1 cellular context compared by ENCODE assay signal in the genomic region with DNA sequence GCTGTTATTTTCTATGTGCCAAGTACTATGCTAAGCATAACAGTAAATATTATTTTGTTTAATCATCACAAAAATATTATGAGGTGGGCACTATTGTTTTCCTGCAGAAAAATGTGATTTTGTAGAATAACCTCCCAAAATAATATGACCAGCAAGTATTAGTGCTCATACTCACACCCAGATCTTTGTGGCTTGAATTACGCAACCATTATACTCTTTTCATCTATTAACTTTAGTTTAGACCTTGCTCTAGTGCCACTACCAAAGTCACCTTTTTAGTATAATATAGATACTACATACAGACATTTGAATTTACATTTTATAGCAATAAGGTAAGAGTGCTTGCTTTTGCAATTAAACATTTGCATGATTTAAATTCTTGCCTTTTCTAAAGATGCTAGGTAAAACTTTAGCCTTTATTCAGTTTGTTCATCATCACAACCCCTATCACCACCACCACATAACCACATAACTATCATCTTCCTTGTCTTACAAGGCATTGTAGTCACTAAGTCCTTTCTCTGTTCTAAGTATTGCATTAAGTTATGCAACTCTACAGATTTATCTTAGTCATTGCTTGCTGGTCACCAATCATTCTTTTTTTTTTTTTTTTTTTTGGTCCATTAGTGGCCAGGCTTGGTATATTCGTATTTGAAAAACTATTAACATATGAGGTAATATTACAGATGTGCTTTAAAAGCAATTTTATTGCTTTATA.
TF ChIP-seq lines count a peak whose summit lies in the region.

No MANE protein-coding gene starts in this region.

TF ChIP-seq in K562, 482 proteins besides CTCF, POLR2A, EP300 and RAD21 (continued from another document):
- TF ChIP-seq, protein P1, sequence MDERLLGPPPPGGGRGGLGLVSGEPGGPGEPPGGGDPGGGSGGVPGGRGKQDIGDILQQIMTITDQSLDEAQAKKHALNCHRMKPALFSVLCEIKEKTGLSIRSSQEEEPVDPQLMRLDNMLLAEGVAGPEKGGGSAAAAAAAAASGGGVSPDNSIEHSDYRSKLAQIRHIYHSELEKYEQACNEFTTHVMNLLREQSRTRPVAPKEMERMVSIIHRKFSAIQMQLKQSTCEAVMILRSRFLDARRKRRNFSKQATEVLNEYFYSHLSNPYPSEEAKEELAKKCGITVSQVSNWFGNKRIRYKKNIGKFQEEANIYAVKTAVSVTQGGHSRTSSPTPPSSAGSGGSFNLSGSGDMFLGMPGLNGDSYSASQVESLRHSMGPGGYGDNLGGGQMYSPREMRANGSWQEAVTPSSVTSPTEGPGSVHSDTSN (CRISPR knock-in tag; IDR thresholded peaks at IDR 0.05; ENCODE audit: low read depth) = no peak
- TF ChIP-seq, protein P1 (tag; conservative IDR thresholded peaks at IDR 0.05; ENCODE audit: low read depth) = peak; percentile 74
- TF ChIP-seq ERF (CRISPR knock-in tag; IDR thresholded peaks at IDR 0.05) (no peak), SOX6 (IDR thresholded peaks at IDR 0.05) (peak; percentile 80), CEBPB (tag; IDR thresholded peaks at IDR 0.05) (peak; percentile 85)
